In the genomic region with DNA sequence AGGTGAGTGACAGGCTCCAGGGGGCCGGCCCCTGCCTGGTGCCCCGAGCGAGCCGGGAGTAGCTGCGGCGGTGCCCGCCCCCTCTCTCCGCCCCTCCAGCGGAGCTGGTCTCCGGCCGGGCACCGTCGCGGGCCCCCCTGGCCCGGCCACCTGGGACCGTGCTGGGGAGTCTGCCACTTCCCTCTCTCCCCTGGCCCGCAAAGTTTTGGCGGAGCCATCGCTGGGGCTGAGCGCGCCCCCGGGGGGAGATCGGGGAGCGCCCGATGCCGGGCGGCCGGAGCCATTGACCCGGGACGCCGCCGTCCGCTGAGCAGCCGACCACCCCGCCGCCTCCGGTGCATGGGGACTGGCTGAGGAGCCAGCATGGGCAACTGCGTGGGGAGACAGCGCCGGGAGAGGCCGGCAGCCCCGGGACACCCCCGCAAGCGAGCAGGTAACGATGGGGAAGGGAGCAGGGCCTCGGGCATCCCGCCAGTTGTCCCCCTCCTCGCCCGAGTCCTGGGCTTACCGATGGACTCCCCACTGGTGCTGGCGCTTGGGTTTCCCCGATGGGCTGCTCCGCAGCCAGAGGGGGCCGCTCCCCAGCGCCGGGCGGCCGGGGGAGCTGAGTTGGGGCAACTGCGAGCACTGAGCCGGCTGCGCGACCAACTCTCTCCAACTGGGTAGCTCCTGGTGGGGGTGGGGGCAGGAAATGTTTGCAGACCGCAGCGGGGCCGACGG, we compare ENCODE assay signal across 8 cellular contexts. TPM values are rescaled to one million over a fixed set of nuclear protein-coding genes. Genes with fewer than 3 reads are reported as not detected.
DNase-seq lines count a peak whose midpoint lies in the region; ATAC-seq, FAIRE-seq and TF ChIP-seq lines count a peak whose summit lies in the region.

Gene UBTD1 (plus strand): TSS at position 84 of the 720 bp plus-strand sequence. CDS start 280 bp downstream, at position 364.

- no peak for TF ChIP-seq POLR2A in Peyer's patch (IDR thresholded peaks at IDR 0.05)

- no peaks in the 10 kb centered on the region for H3K27me3 Mint-ChIP-seq in Caco-2 (ENCODE audit: insufficient read depth, unreplicated experiment)
- peaks cover 13% of the 10 kb centered on the region for H3K27me3 Mint-ChIP-seq in activated naive CD8-positive, alpha-beta T cell

- H3K27me3 ChIP-seq in Caco-2 (replicated peaks; ENCODE audit: control insufficient read depth, insufficient read depth, low read length): no peaks in the 10 kb centered on the region
- no peaks in the 10 kb centered on the region for H3K27me3 ChIP-seq in Peyer's patch
- no peaks in the 10 kb centered on the region for H3K27me3 ChIP-seq in pancreas

- FAIRE-seq in pancreas (lab: Jason Lieb, UNC): no peak

- H3K27ac Mint-ChIP-seq in Caco-2 (ENCODE audit: unreplicated experiment): peak within 1 kb of the TSS; percentile 91
- peak within 1 kb of the TSS; percentile 98 for H3K27ac Mint-ChIP-seq in activated naive CD8-positive, alpha-beta T cell

- no peaks in the 10 kb centered on the region for H3K36me3 ChIP-seq in Caco-2 (ENCODE audit: control insufficient read depth, insufficient read depth, low read length)
- no peaks in the 10 kb centered on the region for H3K36me3 ChIP-seq in Peyer's patch
- no peaks in the 10 kb centered on the region for H3K36me3 ChIP-seq in pancreas

- CTCF ChIA-PET in Caco-2 (lab: Charles Lee): interaction anchor here (0.6 to 1.7 kb wide), 7 partner anchors 8 to 114 kb away, joined by 3 to 8 read pairs (median 5); partner anchors contain the start of gene ANKRD2

- H3K36me3 Mint-ChIP-seq in Caco-2 (ENCODE audit: insufficient read depth, unreplicated experiment): peaks cover 14% of the 10 kb centered on the region
- no peaks in the 10 kb centered on the region for H3K36me3 Mint-ChIP-seq in activated naive CD8-positive, alpha-beta T cell

- WGBS in pancreas, 2 donors: 1% methylated on average over 28 to 66 of the region's 66 CpGs

- H3K27ac ChIP-seq in Peyer's patch: peak within 1 kb of the TSS; percentile 89 to 95 (median 92)
- peak within 1 kb of the TSS; percentile 81 to 89 (median 86) for H3K27ac ChIP-seq in pancreas

- H3K9me3 ChIP-seq in Caco-2 (no peaks in the 10 kb centered on the region), Peyer's patch (no peaks in the 10 kb centered on the region), pancreas (no peaks in the 10 kb centered on the region)

- POLR2A ChIA-PET in Caco-2 (lab: Charles Lee): interaction anchor here (0.6 to 0.8 kb wide), 7 partner anchors 24 to 238 kb away, joined by 3 read pairs; partner anchors contain the start of genes RRP12 and ZFYVE27

- peak; percentile 9 for ATAC-seq in Right ventricle myocardium superior (ENCODE audit: poor library complexity)
- peak; percentile 6 to 20 (median 15) for ATAC-seq in pancreas

- peak within 1 kb of the TSS; percentile 71 for H3K4me3 ChIP-seq in Caco-2 (ENCODE audit: low read depth, low read length)
- H3K4me3 ChIP-seq in HFF-Myc (replicated peaks; ENCODE audit: low read depth, low read length): peak within 1 kb of the TSS; percentile 95
- peak within 1 kb of the TSS; percentile 92 to 94 (median 93) for H3K4me3 ChIP-seq in Peyer's patch
- peak within 1 kb of the TSS; percentile 56 to 97 (median 77) for H3K4me3 ChIP-seq in pancreas

- intact Hi-C loops in Caco-2 (cut with micrococcal nuclease; ENCODE audit: unreplicated experiment) (loop anchor here (1.0 to 5.0 kb wide), 4 partner anchors 36 to 167 kb away; partner anchors contain the start of genes EXOSC1, FRAT2 and ZDHHC16), Right ventricle myocardium superior (cut with DNase I) (no loop called here), pancreas (cut with DNase I) (no loop called here)

- H3K4me1 ChIP-seq in Caco-2: peaks cover 23% of the 10 kb centered on the region
- H3K4me1 ChIP-seq in Peyer's patch: peaks cover 0 to 28% (median 7%) of the 10 kb centered on the region in 4 donors
- peaks cover 4 to 22% (median 19%) of the 10 kb centered on the region in 3 donors for H3K4me1 ChIP-seq in pancreas

- peak within 1 kb of the TSS; percentile 91 for H3K4me3 Mint-ChIP-seq in Caco-2 (ENCODE audit: unreplicated experiment)
- peak within 1 kb of the TSS; percentile 94 for H3K4me3 Mint-ChIP-seq in activated naive CD8-positive, alpha-beta T cell

- TF ChIP-seq CTCF in Caco-2 (IDR thresholded peaks at IDR 0.05; ENCODE audit: insufficient read depth in 1 of 2, low read depth in 1 of 2, low read length in 1 of 2, severe bottlenecking in 1 of 2, unreplicated experiment in 1 of 2): peak in 1 of 2 experiments; percentile 9
- TF ChIP-seq CTCF in HFF-Myc (IDR thresholded peaks at IDR 0.05; ENCODE audit: low read depth, low read length, missing control alignments): no peak
- TF ChIP-seq CTCF in Peyer's patch (IDR thresholded peaks at IDR 0.05): no peak
- TF ChIP-seq CTCF in pancreas (IDR thresholded peaks at IDR 0.05): no peak

- no peaks in the 10 kb centered on the region for H3K9me3 Mint-ChIP-seq in Caco-2 (ENCODE audit: unreplicated experiment)
- no peaks in the 10 kb centered on the region for H3K9me3 Mint-ChIP-seq in activated naive CD8-positive, alpha-beta T cell (ENCODE audit: low read depth)

- DNase-seq in Caco-2: peak; percentile 56 to 64
- DNase-seq in HFF-Myc (ENCODE audit: extremely low read depth, low read depth): no peak
- peak in 2 of 3 donors; percentile 45 to 63 for DNase-seq in Peyer's patch
- DNase-seq in Right ventricle myocardium superior: peak; percentile 71
- peak in 5 of 6 donors; percentile 51 to 90 (median 76) for DNase-seq in pancreas
- DNase-seq in islet precursor cell: no peak
- DNase-seq in NCI-H2081 treated with DMSO at 0.1 percent for 48 hours (lab: John Stamatoyannopoulos, UW): no peak

- BruUV-seq in Caco-2 (replicated peaks; lab: Mats Ljungman, UMichigan): no TSS peak

- H3K4me1 Mint-ChIP-seq in Caco-2 (ENCODE audit: low read depth, unreplicated experiment): peaks cover 25% of the 10 kb centered on the region
- H3K4me1 Mint-ChIP-seq in activated naive CD8-positive, alpha-beta T cell (ENCODE audit: low read depth): peaks cover 50% of the 10 kb centered on the region

RNA-seq across cellular contexts. Expression of gene UBTD1, which starts in this region (rescaled TPM):
- total RNA-seq in Caco-2 (2022) (11.4 and 11.7 TPM in 2 replicates), Peyer's patch (1 to 10 TPM in 2 of 4 donors, under 1 TPM in 1, not detected in 1; 0.70 to 2.5 (median 1.4) TPM), Right ventricle myocardium superior (26.7 TPM), pancreas (1 to 10 TPM; 3.9 to 6.8 (median 4.5) TPM)
- polyA plus RNA-seq in pancreas: 1 to 10 TPM; 6.8 to 9.0 TPM

Comparison
In these comparisons a context has a peak if more than half of its experiments do, and no peak if none do; other contexts are left out.
1. DNase-seq: peak in Caco-2 (2 of 2), Peyer's patch (2 of 3), Right ventricle myocardium superior (single experiment) and pancreas (5 of 6); none in HFF-Myc (single experiment), islet precursor cell (single experiment) and NCI-H2081 treated with DMSO at 0.1 percent for 48 hours (single experiment).
2. Peak in every context shown above with its lines, with median percentiles within 50 percentile points of each other: H3K4me3 ChIP-seq.